ENCODE assay signal across 8 cellular contexts in genomic region chr16:85898521-85899442, GRCh38. TPM values are rescaled to one million over a fixed set of nuclear protein-coding genes. Genes with fewer than 3 reads are reported as not detected.
DNase-seq lines count a peak whose midpoint lies in the region; ATAC-seq and TF ChIP-seq lines count a peak whose summit lies in the region.

IRF8 (plus strand) TSS chr16:85899162; CDS start chr16:85903016, 3,854 bp downstream.

- 17% methylated on average over 2 of the region's 102 CpGs; no CpG with 5 or more reads in 1 of the 2 donors for WGBS in gastroesophageal sphincter (ENCODE audit: low coverage in 1 of 2), 2 donors
- WGBS in testis, 2 donors = 1 to 4% methylated on average over 27 to 100 of the region's 102 CpGs

- ATAC-seq in GM19463 (IDR thresholded peaks at IDR 0.05; ENCODE audit: unreplicated experiment) = peak; percentile 52
- peak; percentile 80 to 83 for ATAC-seq in activated T-cell treated with anti-CD3 and anti-CD28 coated beads, Interleukin-2, amount 50 U/mL, for 72 hours (replicated peaks in 1 of 2)
- peak; percentile 89 for ATAC-seq in gastroesophageal sphincter

- peak within 1 kb of the TSS; percentile 85 to 90 for H3K4me3 Mint-ChIP-seq in activated T-cell treated with anti-CD3 and anti-CD28 coated beads, Interleukin-2, amount 50 U/mL, for 72 hours
- H3K4me3 Mint-ChIP-seq in osteocyte (ENCODE audit: unreplicated experiment) = peak within 1 kb of the TSS; percentile 51

- H3K9me3 Mint-ChIP-seq in activated T-cell treated with anti-CD3 and anti-CD28 coated beads, Interleukin-2, amount 50 U/mL, for 72 hours = no peaks in the 10 kb centered on the region
- no peaks in the 10 kb centered on the region for H3K9me3 Mint-ChIP-seq in osteocyte (ENCODE audit: unreplicated experiment)

- H3K9me3 ChIP-seq in gastroesophageal sphincter = no peaks in the 10 kb centered on the region
- H3K9me3 ChIP-seq in testis = no peaks in the 10 kb centered on the region

- TF ChIP-seq CTCF in gastroesophageal sphincter (IDR thresholded peaks at IDR 0.05) = no peak
- TF ChIP-seq CTCF in osteocyte (IDR thresholded peaks at IDR 0.05) = no peak
- no peak for TF ChIP-seq CTCF in testis (IDR thresholded peaks at IDR 0.05)

- H3K27ac ChIP-seq in gastroesophageal sphincter (peak within 1 kb of the TSS in 3 of 4 donors; percentile 60 to 73 (median 63)), testis (peak within 1 kb of the TSS in 1 of 2 donors; percentile 66)

- peak; percentile 76 for DNase-seq in Ammon's horn (ENCODE audit: low spot score)
- DNase-seq in MV-4-11 (lab: John Stamatoyannopoulos, UW) = peak; percentile 85
- peak; percentile 84 to 88 for DNase-seq in activated T-cell treated with anti-CD3 and anti-CD28 coated beads, Interleukin-2, amount 50 U/mL, for 72 hours
- no peak for DNase-seq in osteocyte (ENCODE audit: extremely low spot score, unreplicated experiment)
- peak; percentile 82 for DNase-seq in testis
- DNase-seq in ACHN = no peak

- in situ Hi-C loops in ACHN (cut with HindIII; ENCODE audit: low pct_ligation_motif_present, low pct_unique_long_range_greater_than_20kb, low sequenced_read_pairs) = no loop called here

- intact Hi-C loops in testis (cut with DNase I; ENCODE audit: low total_unique reads) = no loop called here

- H3K27me3 Mint-ChIP-seq in activated T-cell treated with anti-CD3 and anti-CD28 coated beads, Interleukin-2, amount 50 U/mL, for 72 hours (ENCODE audit: low read depth) = peaks cover 5% of the 10 kb centered on the region
- peaks cover 80% of the 10 kb centered on the region for H3K27me3 Mint-ChIP-seq in osteocyte (ENCODE audit: unreplicated experiment)

- H3K36me3 Mint-ChIP-seq in activated T-cell treated with anti-CD3 and anti-CD28 coated beads, Interleukin-2, amount 50 U/mL, for 72 hours (ENCODE audit: insufficient read depth in 2 of 2) = peaks cover 10 to 16% of the 10 kb centered on the region in 2 donors
- H3K36me3 Mint-ChIP-seq in osteocyte (ENCODE audit: unreplicated experiment) = no peaks in the 10 kb centered on the region

- no peak for TF ChIP-seq EP300 in gastroesophageal sphincter (IDR thresholded peaks at IDR 0.05)

- H3K36me3 ChIP-seq in gastroesophageal sphincter (no peaks in the 10 kb centered on the region), testis (ENCODE audit: low read depth, missing control alignments) (no peaks in the 10 kb centered on the region)

- TF ChIP-seq POLR2A in gastroesophageal sphincter (IDR thresholded peaks at IDR 0.05) = peak; percentile 54 to 55
- no peak for TF ChIP-seq POLR2A in testis (IDR thresholded peaks at IDR 0.05)

- peaks cover 14% of the 10 kb centered on the region for H3K27me3 ChIP-seq in gastroesophageal sphincter
- H3K27me3 ChIP-seq in testis = no peaks in the 10 kb centered on the region

- peaks cover 63% of the 10 kb centered on the region for H3K4me1 Mint-ChIP-seq in activated T-cell treated with anti-CD3 and anti-CD28 coated beads, Interleukin-2, amount 50 U/mL, for 72 hours (ENCODE audit: low read depth)
- peaks cover 8% of the 10 kb centered on the region for H3K4me1 Mint-ChIP-seq in osteocyte (ENCODE audit: unreplicated experiment)

- H3K4me3 ChIP-seq in gastroesophageal sphincter (peak within 1 kb of the TSS; percentile 54 to 67), testis (peak within 1 kb of the TSS; percentile 54 to 60)

- H3K4me1 ChIP-seq in gastroesophageal sphincter (peaks cover 0 to 28% (median 0%) of the 10 kb centered on the region in 3 donors), testis (peaks cover 5% of the 10 kb centered on the region)

- H3K27ac Mint-ChIP-seq in activated T-cell treated with anti-CD3 and anti-CD28 coated beads, Interleukin-2, amount 50 U/mL, for 72 hours = peak within 1 kb of the TSS; percentile 93
- H3K27ac Mint-ChIP-seq in osteocyte (ENCODE audit: unreplicated experiment) = no peak within 1 kb of the TSS

RNA-seq across cellular contexts. Expression of gene IRF8, which starts in this region (rescaled TPM):
- total RNA-seq in activated T-cell treated with anti-CD3 and anti-CD28 coated beads, Interleukin-2, amount 50 U/mL, for 72 hours = 10 to 100 TPM; 46.8 to 52.4 TPM
- total RNA-seq in gastroesophageal sphincter = 10 to 100 TPM in 2 of 4 donors, 1 to 10 TPM in 2; 2.4 to 13.8 (median 9.0) TPM
- total RNA-seq in osteocyte = not detected in 2 replicates
- 10 to 100 TPM; 14.0 to 15.0 TPM for total RNA-seq in testis
- 7.2 TPM for polyA plus RNA-seq in testis (ENCODE audit: insufficient read depth, low read depth, low replicate concordance)

Comparison
In these comparisons a context has a peak if more than half of its experiments do, and no peak if none do; other contexts are left out.
1. DNase-seq: peak in Ammon's horn (single experiment), MV-4-11 (single experiment), activated T-cell treated with anti-CD3 and anti-CD28 coated beads, Interleukin-2, amount 50 U/mL, for 72 hours (2 of 2) and testis (single experiment); none in osteocyte (single experiment) and ACHN (single experiment).
2. Peak in every context shown above with its lines, with median percentiles within 50 percentile points of each other: ATAC-seq.